Comparison of ENCODE assay signal across 17 cellular contexts in genomic region chr1:169957884-169958283, GRCh38.
DNase-seq lines count a peak whose midpoint lies in the region; ATAC-seq and TF ChIP-seq lines count a peak whose summit lies in the region.
"Had no signal": no experiment of that assay in that cellular context is flagged by ENCODE, and none has a peak within 500 bp of the region (broad histone marks: within the 10 kb centered on the region; RNA-seq: fewer than 3 reads in every experiment).

No MANE protein-coding gene starts in this region.

- TF ChIP-seq POLR2A in tibial nerve (IDR thresholded peaks at IDR 0.05): no peak

- no peaks in the 10 kb centered on the region for H3K27me3 ChIP-seq in tibial nerve

- no peak for TF ChIP-seq CTCF in natural killer cell (IDR thresholded peaks at IDR 0.05)
- no peak for TF ChIP-seq CTCF in tibial nerve (IDR thresholded peaks at IDR 0.05)

- H3K9me3 Mint-ChIP-seq in natural killer cell: no peaks in the 10 kb centered on the region
- H3K9me3 Mint-ChIP-seq: CD8-positive, alpha-beta memory T cell; H9 had no signal

- ATAC-seq in HG02973 (IDR thresholded peaks at IDR 0.05; ENCODE audit: unreplicated experiment) (no peak), natural killer cell (no peak)
- ATAC-seq: A549, HepG2 had no signal

- no peaks in the 10 kb centered on the region for H3K4me1 ChIP-seq in tibial nerve
- H3K4me1 ChIP-seq: A549, Caco-2 had no signal

- no peaks in the 10 kb centered on the region for H3K4me1 Mint-ChIP-seq in natural killer cell
- H3K4me1 Mint-ChIP-seq: CD14-positive monocyte; CD8-positive, alpha-beta memory T cell; H9 had no signal

- H3K4me3 ChIP-seq in tibial nerve: no peak overlapping the region
- H3K4me3 ChIP-seq: A549 had no signal

- peak; percentile 78 for DNase-seq in D341Med (ENCODE audit: low spot score)
- DNase-seq in EL: peak; percentile 2
- DNase-seq in NCI-H82 (lab: John Stamatoyannopoulos, UW): peak; percentile 99
- DNase-seq in posterior vena cava (ENCODE audit: low spot score): peak; percentile 30
- no peak for DNase-seq in natural killer cell
- DNase-seq in tibial nerve (ENCODE audit: low spot score in 2 of 2): no peak
- DNase-seq: Caco-2; CD8-positive, alpha-beta memory T cell; DMS153; DMS79 treated with DMSO at 0.1 percent for 48 hours; GDM1; GOT3; H9 had no signal

- no peaks in the 10 kb centered on the region for H3K9me3 ChIP-seq in tibial nerve
- H3K9me3 ChIP-seq: A549, Caco-2 had no signal

- H3K36me3 ChIP-seq in tibial nerve: peaks cover 0 to 10% (median 0%) of the 10 kb centered on the region in 3 donors

- H3K4me3 Mint-ChIP-seq in natural killer cell: no peak overlapping the region
- H3K4me3 Mint-ChIP-seq: CD14-positive monocyte; CD8-positive, alpha-beta memory T cell; H9 had no signal

- no peaks in the 10 kb centered on the region for H3K27me3 Mint-ChIP-seq in natural killer cell (ENCODE audit: low read depth in 2 of 2)
- H3K27me3 Mint-ChIP-seq: CD8-positive, alpha-beta memory T cell had no signal

- intact Hi-C loops in posterior vena cava (cut with DNase I) (no loop called here), natural killer cell (cut with micrococcal nuclease) (no loop called here)

- no peaks in the 10 kb centered on the region for H3K36me3 Mint-ChIP-seq in natural killer cell

- H3K27ac ChIP-seq in tibial nerve: no peak overlapping the region
- H3K27ac ChIP-seq: A549 had no signal

- TF ChIP-seq EP300 in tibial nerve (IDR thresholded peaks at IDR 0.05): no peak

- 84 to 90% methylated on average over 3 of the region's 3 CpGs for WGBS in tibial nerve, 2 donors

- no peak overlapping the region for H3K27ac Mint-ChIP-seq in natural killer cell
- H3K27ac Mint-ChIP-seq: CD14-positive monocyte, H9 had no signal

Comparison
In these comparisons a context has a peak if more than half of its experiments do, and no peak if none do; other contexts are left out.
1. DNase-seq: peak in D341Med (single experiment), EL (single experiment), NCI-H82 (single experiment) and posterior vena cava (single experiment); none in natural killer cell (single experiment) and tibial nerve (0 of 2).